In the genomic region with DNA sequence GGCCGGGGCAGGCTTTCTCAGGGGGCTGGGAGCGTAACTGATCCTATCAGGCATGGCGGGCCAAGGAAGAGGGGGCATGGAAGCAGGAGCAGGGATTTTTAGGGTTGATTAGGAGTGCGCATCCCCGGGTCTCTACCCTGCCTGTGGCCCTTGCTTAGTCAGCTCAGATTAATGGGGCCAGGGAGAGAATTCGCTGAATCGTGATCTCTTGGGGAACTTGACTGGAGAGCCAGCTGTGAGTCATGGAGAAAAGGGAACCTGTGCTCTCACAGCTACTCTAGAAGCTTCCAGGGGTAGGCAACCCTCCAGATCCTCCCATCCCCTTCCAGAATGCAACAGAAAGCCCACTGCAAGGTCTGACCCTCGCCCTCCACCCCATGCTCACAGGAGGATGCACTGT, we compare ENCODE assay signal across 24 cellular contexts. TPM values are rescaled to one million over a fixed set of nuclear protein-coding genes. Genes with fewer than 3 reads are reported as not detected.
A peak's percentile ranks its signal among the peaks of the same experiment; 100 is the strongest.
DNase-seq lines count a peak whose midpoint lies in the region; ATAC-seq and TF ChIP-seq lines count a peak whose summit lies in the region.
"Had no signal": no experiment of that assay in that cellular context is flagged by ENCODE, and none has a peak within 500 bp of the region (broad histone marks: within the 10 kb centered on the region; RNA-seq: fewer than 3 reads in every experiment).

No MANE protein-coding gene starts in this region.

- peaks cover 38% of the 10 kb centered on the region for H3K27me3 Mint-ChIP-seq in activated T-helper 17 cell treated with anti-CD3 and anti-CD28 coated beads, Interleukin-2, amount 50 U/mL, for 72 hours
- H3K27me3 Mint-ChIP-seq in nephron progenitor cell (ENCODE audit: low read depth, poor library complexity), result peaks cover 40% of the 10 kb centered on the region

- H3K27me3 ChIP-seq in MM.1S (replicated peaks; ENCODE audit: insufficient read depth, low read length) (peaks cover 98% of the 10 kb centered on the region), foreskin keratinocyte (peaks cover 30% of the 10 kb centered on the region)

- H3K9me2 ChIP-seq in MM.1S (replicated peaks; ENCODE audit: insufficient read depth, low read length), result no peaks in the 10 kb centered on the region

- no peaks in the 10 kb centered on the region for H4K20me1 ChIP-seq in MM.1S (ENCODE audit: insufficient read depth, low read length)

- H3F3A ChIP-seq in MM.1S (ENCODE audit: insufficient read depth, low read length), result no peaks in the 10 kb centered on the region

- no peaks in the 10 kb centered on the region for H3K79me2 ChIP-seq in MM.1S (ENCODE audit: low read length)

- no peak overlapping the region for H3K4me3 ChIP-seq in MM.1S (ENCODE audit: low read length)
- H3K4me3 ChIP-seq in mucosa of descending colon, result no peak overlapping the region

- no peak overlapping the region for H3K9ac ChIP-seq in MM.1S (ENCODE audit: low read length)

- no peak for ATAC-seq in activated T-helper 17 cell treated with anti-CD3 and anti-CD28 coated beads, Interleukin-2, amount 50 U/mL, for 72 hours (replicated peaks)
- ATAC-seq in foreskin keratinocyte, result no peak
- ATAC-seq in mucosa of descending colon, result no peak
- ATAC-seq: right cardiac atrium; stimulated activated effector memory CD8-positive, alpha-beta T cell treated with anti-CD3 and anti-CD28 coated beads, Interleukin-12 subunit alpha, Interleukin-12 subunit beta, amount 100 ng/mL, for 72 hours had no signal

- H3K36me3 ChIP-seq in MM.1S (replicated peaks; ENCODE audit: insufficient read depth, low read length), result no peaks in the 10 kb centered on the region
- H3K36me3 ChIP-seq in mucosa of descending colon (ENCODE audit: low read depth), result no peaks in the 10 kb centered on the region

- TF ChIP-seq CTCF in nephron progenitor cell (IDR thresholded peaks at IDR 0.05) (no peak), MM.1S (IDR thresholded peaks at IDR 0.05; ENCODE audit: low read length) (no peak), foreskin keratinocyte (conservative IDR thresholded peaks at IDR 0.05) (no peak), mucosa of descending colon (IDR thresholded peaks at IDR 0.05) (no peak)

- peak; percentile 21 for DNase-seq in ELR (ENCODE audit: low read depth)
- peak; percentile 70 for DNase-seq in MV-4-11 (lab: John Stamatoyannopoulos, UW)
- DNase-seq in nephron progenitor cell, result no peak
- no peak for DNase-seq in germinal center (ENCODE audit: low spot score)
- no peak for DNase-seq in MM.1S
- no peak for DNase-seq in foreskin keratinocyte
- no peak for DNase-seq in mucosa of descending colon
- DNase-seq: activated CD4-positive, alpha-beta T cell treated with anti-CD3 and anti-CD28 coated beads, Interleukin-2, amount 10 ng/mL, durations not matched to agents 24 days and 14 days; activated naive CD8-positive, alpha-beta T cell treated with anti-CD3 and anti-CD28 coated beads for 36 hours; endodermal cell; glutamatergic neuron; H7; KG1; NCI-H1105 treated with DMSO at 0.1 percent for 48 hours; NCI-H2081 treated with DMSO at 0.1 percent for 48 hours; occipital lobe had no signal

- H3K4me2 ChIP-seq in MM.1S (ENCODE audit: low read depth, low read length), result no peak overlapping the region

- peak overlapping the region; percentile 11 for H3K27ac Mint-ChIP-seq in activated T-helper 17 cell treated with anti-CD3 and anti-CD28 coated beads, Interleukin-2, amount 50 U/mL, for 72 hours
- H3K27ac Mint-ChIP-seq in nephron progenitor cell, result peak overlapping the region; percentile 84
- H3K27ac Mint-ChIP-seq: activated CD4-positive, alpha-beta T cell treated with anti-CD3 and anti-CD28 coated beads, Interleukin-2, amount 10 ng/mL, durations not matched to agents 24 days and 14 days; activated naive CD8-positive, alpha-beta T cell treated with anti-CD3 and anti-CD28 coated beads for 36 hours; endodermal cell; stimulated activated effector memory CD8-positive, alpha-beta T cell treated with anti-CD3 and anti-CD28 coated beads, Interleukin-12 subunit alpha, Interleukin-12 subunit beta, amount 100 ng/mL, for 72 hours had no signal

- no peaks in the 10 kb centered on the region for H3K4me1 ChIP-seq in MM.1S (ENCODE audit: low read length)
- H3K4me1 ChIP-seq in foreskin keratinocyte, result peaks cover 30% of the 10 kb centered on the region
- H3K4me1 ChIP-seq in mucosa of descending colon (ENCODE audit: low read depth), result peaks cover 14% of the 10 kb centered on the region

- H3K9me3 ChIP-seq in MM.1S (replicated peaks; ENCODE audit: insufficient read depth, low read length), result no peaks in the 10 kb centered on the region
- H3K9me3 ChIP-seq in mucosa of descending colon, result no peaks in the 10 kb centered on the region

- no peak overlapping the region for H3K4me3 Mint-ChIP-seq in activated T-helper 17 cell treated with anti-CD3 and anti-CD28 coated beads, Interleukin-2, amount 50 U/mL, for 72 hours
- H3K4me3 Mint-ChIP-seq in nephron progenitor cell, result no peak overlapping the region
- H3K4me3 Mint-ChIP-seq: activated CD4-positive, alpha-beta T cell treated with anti-CD3 and anti-CD28 coated beads, Interleukin-2, amount 10 ng/mL, durations not matched to agents 24 days and 14 days; activated naive CD8-positive, alpha-beta T cell treated with anti-CD3 and anti-CD28 coated beads for 36 hours; endodermal cell; stimulated activated effector memory CD8-positive, alpha-beta T cell treated with anti-CD3 and anti-CD28 coated beads, Interleukin-12 subunit alpha, Interleukin-12 subunit beta, amount 100 ng/mL, for 72 hours had no signal

- no peaks in the 10 kb centered on the region for H3K9me3 Mint-ChIP-seq in activated T-helper 17 cell treated with anti-CD3 and anti-CD28 coated beads, Interleukin-2, amount 50 U/mL, for 72 hours
- no peaks in the 10 kb centered on the region for H3K9me3 Mint-ChIP-seq in nephron progenitor cell
- H3K9me3 Mint-ChIP-seq: activated CD4-positive, alpha-beta T cell treated with anti-CD3 and anti-CD28 coated beads, Interleukin-2, amount 10 ng/mL, durations not matched to agents 24 days and 14 days; activated naive CD8-positive, alpha-beta T cell treated with anti-CD3 and anti-CD28 coated beads for 36 hours; endodermal cell; stimulated activated effector memory CD8-positive, alpha-beta T cell treated with anti-CD3 and anti-CD28 coated beads, Interleukin-12 subunit alpha, Interleukin-12 subunit beta, amount 100 ng/mL, for 72 hours had no signal

- H2AFZ ChIP-seq in MM.1S (ENCODE audit: low read length), result no peak overlapping the region

- H3K27ac ChIP-seq in MM.1S (ENCODE audit: low read length) (no peak overlapping the region), foreskin keratinocyte (no peak overlapping the region)

- intact Hi-C loops in mucosa of descending colon (cut with DNase I, micrococcal nuclease), result no loop called here

- H3K4me1 Mint-ChIP-seq in activated T-helper 17 cell treated with anti-CD3 and anti-CD28 coated beads, Interleukin-2, amount 50 U/mL, for 72 hours, result no peaks in the 10 kb centered on the region
- H3K4me1 Mint-ChIP-seq in nephron progenitor cell, result peaks cover 81% of the 10 kb centered on the region
- H3K4me1 Mint-ChIP-seq: activated CD4-positive, alpha-beta T cell treated with anti-CD3 and anti-CD28 coated beads, Interleukin-2, amount 10 ng/mL, durations not matched to agents 24 days and 14 days; activated naive CD8-positive, alpha-beta T cell treated with anti-CD3 and anti-CD28 coated beads for 36 hours; endodermal cell; stimulated activated effector memory CD8-positive, alpha-beta T cell treated with anti-CD3 and anti-CD28 coated beads, Interleukin-12 subunit alpha, Interleukin-12 subunit beta, amount 100 ng/mL, for 72 hours had no signal

- no peaks in the 10 kb centered on the region for H3K36me3 Mint-ChIP-seq in activated T-helper 17 cell treated with anti-CD3 and anti-CD28 coated beads, Interleukin-2, amount 50 U/mL, for 72 hours (ENCODE audit: low read depth)
- no peaks in the 10 kb centered on the region for H3K36me3 Mint-ChIP-seq in nephron progenitor cell (ENCODE audit: low read depth)
- H3K36me3 Mint-ChIP-seq: activated naive CD8-positive, alpha-beta T cell treated with anti-CD3 and anti-CD28 coated beads for 36 hours; CD14-positive monocyte; stimulated activated effector memory CD8-positive, alpha-beta T cell treated with anti-CD3 and anti-CD28 coated beads, Interleukin-12 subunit alpha, Interleukin-12 subunit beta, amount 100 ng/mL, for 72 hours had no signal

RNA-seq across cellular contexts. Expression of a gene that starts 3.6 kb away (rescaled TPM):
- total RNA-seq in activated T-helper 17 cell treated with anti-CD3 and anti-CD28 coated beads, Interleukin-2, amount 50 U/mL, for 72 hours, result not detected
- total RNA-seq in foreskin keratinocyte (0.07 and 0.28 TPM in 2 replicates), mucosa of descending colon (under 1 TPM in 2 of 3 donors, not detected in 1; 0.46 to 0.69 TPM)
- 0.07 and 0.18 TPM in 2 replicates for polyA plus RNA-seq in foreskin keratinocyte
- total RNA-seq: activated CD4-positive, alpha-beta T cell treated with anti-CD3 and anti-CD28 coated beads, Interleukin-2, amount 10 ng/mL, durations not matched to agents 24 days and 14 days; activated naive CD8-positive, alpha-beta T cell treated with anti-CD3 and anti-CD28 coated beads for 36 hours; endodermal cell; H7; liver; NCI-H460; occipital lobe; right cardiac atrium; temporal lobe had no signal
- polyA plus RNA-seq: AG04450, CD14-positive monocyte, liver, right cardiac atrium had no signal

RNA-seq across cellular contexts. Expression of a gene that starts 36.3 kb away (rescaled TPM):
- not detected for total RNA-seq in activated T-helper 17 cell treated with anti-CD3 and anti-CD28 coated beads, Interleukin-2, amount 50 U/mL, for 72 hours
- total RNA-seq in foreskin keratinocyte, result not detected in 2 replicates
- not detected in 2 replicates for polyA plus RNA-seq in foreskin keratinocyte
- 10 to 100 TPM; 14.9 to 87.0 (median 17.1) TPM for total RNA-seq in mucosa of descending colon
- total RNA-seq: activated CD4-positive, alpha-beta T cell treated with anti-CD3 and anti-CD28 coated beads, Interleukin-2, amount 10 ng/mL, durations not matched to agents 24 days and 14 days; activated naive CD8-positive, alpha-beta T cell treated with anti-CD3 and anti-CD28 coated beads for 36 hours; endodermal cell; H7; NCI-H460; occipital lobe; right cardiac atrium; temporal lobe had no signal
- polyA plus RNA-seq: AG04450, CD14-positive monocyte, right cardiac atrium had no signal

RNA-seq across cellular contexts. Expression of a gene that starts 42.6 kb away (rescaled TPM):
- 10 to 100 TPM; 39.1 to 67.7 TPM for total RNA-seq in activated T-helper 17 cell treated with anti-CD3 and anti-CD28 coated beads, Interleukin-2, amount 50 U/mL, for 72 hours
- total RNA-seq in foreskin keratinocyte (22.9 and 24.1 TPM in 2 replicates), mucosa of descending colon (10 to 100 TPM; 20.5 to 32.3 (median 23.2) TPM)
- 28.5 and 31.8 TPM in 2 replicates for polyA plus RNA-seq in foreskin keratinocyte

Comparison
In these comparisons a context has a peak if more than half of its experiments do, and no peak if none do; other contexts are left out.
1. DNase-seq: peak in ELR (single experiment) and MV-4-11 (single experiment); none in nephron progenitor cell (single experiment), germinal center (single experiment), MM.1S (single experiment), foreskin keratinocyte (0 of 2) and mucosa of descending colon (0 of 3).
2. RNA of a gene that starts 36.3 kb away (total RNA-seq): 14.9 to 87.0 TPM in mucosa of descending colon; not detected in activated T-helper 17 cell treated with anti-CD3 and anti-CD28 coated beads, Interleukin-2, amount 50 U/mL, for 72 hours and not detected in foreskin keratinocyte; every median in the first group is over 10 times any median in the second.